In genomic region chr12:123429101-123429500, GRCh38 we compare ENCODE assay signal across 8 cellular contexts. TPM values are rescaled to one million over a fixed set of nuclear protein-coding genes. Genes with fewer than 3 reads are reported as not detected.
DNase-seq lines count a peak whose midpoint lies in the region; ATAC-seq and TF ChIP-seq lines count a peak whose summit lies in the region.
"Not testable (repeated sequence)": the region's sequence is repeated elsewhere in the genome, so short reads cannot be mapped to it uniquely, and the experiment has no call there.

No MANE protein-coding gene starts in this region.

- CTCF ChIA-PET in CD4-positive, alpha-beta memory T cell (lab: Charles Lee; ENCODE audit: partially characterized antibody) = interaction anchor here (2.1 kb wide), 1 partner anchor 153 kb away, joined by 6 read pairs; no protein-coding TSS in a partner anchor
- CTCF ChIA-PET in OCI-LY7 (lab: Charles Lee; ENCODE audit: unreplicated experiment); activated naive CD4-positive, alpha-beta T cell treated with anti-CD3 and anti-CD28 coated beads for 36 hours (lab: Charles Lee): not testable (repeated sequence)
- CTCF ChIA-PET in activated CD4-positive, alpha-beta T cell treated with anti-CD3 and anti-CD28 coated beads for 36 hours (lab: Charles Lee) = interaction anchor here (0.6 to 0.9 kb wide), 3 partner anchors 49 to 153 kb away, joined by 3 to 4 read pairs (median 3); no protein-coding TSS in a partner anchor
- CTCF ChIA-PET in activated CD8-positive, alpha-beta T cell treated with anti-CD3 and anti-CD28 coated beads, Interleukin-2, amount 10 ng/mL, durations not matched to agents 7 days and 5 days (lab: Charles Lee) = interaction anchor here (0.9 kb wide), 1 partner anchor 20 kb away, joined by 3 read pairs; no protein-coding TSS in a partner anchor

- not testable (repeated sequence) for ATAC-seq in activated CD4-positive, alpha-beta T cell treated with anti-CD3 and anti-CD28 coated beads for 36 hours; activated CD8-positive, alpha-beta T cell treated with anti-CD3 and anti-CD28 coated beads, Interleukin-2, amount 10 ng/mL, durations not matched to agents 7 days and 5 days; activated naive CD8-positive, alpha-beta T cell treated with anti-CD3 and anti-CD28 coated beads, Interleukin-2, amount 50 U/mL, for 24 hours; memory B cell (ENCODE audit: low read depth)

- peaks cover 47% of the 10 kb centered on the region; the same call in 1 of the 2 replicates for H3K79me2 ChIP-seq in OCI-LY7 (ENCODE audit: insufficient read depth, low read depth, low read length)

- H3K27ac ChIP-seq in CD4-positive, alpha-beta memory T cell (ENCODE audit: low read depth, low read length) = not testable (repeated sequence)
- H3K27ac ChIP-seq in OCI-LY7 (ENCODE audit: low read depth, low read length, poor library complexity, severe bottlenecking) = peak overlapping the region; percentile 91

- DNase-seq in CD4-positive, alpha-beta memory T cell; OCI-LY7 (ENCODE audit: low spot score); activated CD4-positive, alpha-beta T cell treated with anti-CD3 and anti-CD28 coated beads for 36 hours; activated CD8-positive, alpha-beta T cell treated with anti-CD3 and anti-CD28 coated beads, Interleukin-2, amount 10 ng/mL, durations not matched to agents 7 days and 5 days; activated naive CD4-positive, alpha-beta T cell treated with anti-CD3 and anti-CD28 coated beads for 36 hours; activated naive CD8-positive, alpha-beta T cell treated with anti-CD3 and anti-CD28 coated beads, Interleukin-2, amount 50 U/mL, for 24 hours; memory B cell (ENCODE audit: low spot score in 2 of 2): not testable (repeated sequence)

- H2AFZ ChIP-seq in OCI-LY7 (ENCODE audit: low read length) = not testable (repeated sequence)

- peak overlapping the region; percentile 45 to 94 (median 90) for H3K27ac Mint-ChIP-seq in CD4-positive, alpha-beta memory T cell
- H3K27ac Mint-ChIP-seq in activated CD4-positive, alpha-beta T cell treated with anti-CD3 and anti-CD28 coated beads for 36 hours = peak overlapping the region; percentile 84
- H3K27ac Mint-ChIP-seq in activated CD8-positive, alpha-beta T cell treated with anti-CD3 and anti-CD28 coated beads, Interleukin-2, amount 10 ng/mL, durations not matched to agents 7 days and 5 days = peak overlapping the region; percentile 85
- peak overlapping the region; percentile 74 for H3K27ac Mint-ChIP-seq in activated naive CD4-positive, alpha-beta T cell treated with anti-CD3 and anti-CD28 coated beads for 36 hours
- H3K27ac Mint-ChIP-seq in activated naive CD8-positive, alpha-beta T cell treated with anti-CD3 and anti-CD28 coated beads, Interleukin-2, amount 50 U/mL, for 24 hours = peak overlapping the region; percentile 75
- H3K27ac Mint-ChIP-seq in memory B cell = peak overlapping the region; percentile 95
- H3K27ac Mint-ChIP-seq in stimulated activated naive CD8-positive, alpha-beta T cell treated with anti-CD3 and anti-CD28 coated beads, Interleukin-15, Interleukin-2, amounts not matched to agents 100 ng/mL and 50 ng/mL, for 24 hours = peak overlapping the region; percentile 82

- not testable (repeated sequence) for H3K4me2 ChIP-seq in OCI-LY7 (ENCODE audit: low read length)

- not testable (repeated sequence) for H3K9me2 ChIP-seq in OCI-LY7 (ENCODE audit: insufficient read depth, low read length)

- H3K9me3 Mint-ChIP-seq in CD4-positive, alpha-beta memory T cell; activated CD4-positive, alpha-beta T cell treated with anti-CD3 and anti-CD28 coated beads for 36 hours (ENCODE audit: low read depth); activated CD8-positive, alpha-beta T cell treated with anti-CD3 and anti-CD28 coated beads, Interleukin-2, amount 10 ng/mL, durations not matched to agents 7 days and 5 days (ENCODE audit: insufficient read depth); activated naive CD4-positive, alpha-beta T cell treated with anti-CD3 and anti-CD28 coated beads for 36 hours; activated naive CD8-positive, alpha-beta T cell treated with anti-CD3 and anti-CD28 coated beads, Interleukin-2, amount 50 U/mL, for 24 hours; memory B cell; stimulated activated naive CD8-positive, alpha-beta T cell treated with anti-CD3 and anti-CD28 coated beads, Interleukin-15, Interleukin-2, amounts not matched to agents 100 ng/mL and 50 ng/mL, for 24 hours: not testable (repeated sequence)

- not testable (repeated sequence) for BruUV-seq in OCI-LY7 (replicated peaks; lab: Mats Ljungman, UMichigan)

- H3K4me3 ChIP-seq in CD4-positive, alpha-beta memory T cell (ENCODE audit: low read length in 2 of 2); OCI-LY7 (ENCODE audit: low read depth, low read length, poor library complexity, severe bottlenecking): not testable (repeated sequence)

- H3K27me3 Mint-ChIP-seq in CD4-positive, alpha-beta memory T cell; activated CD4-positive, alpha-beta T cell treated with anti-CD3 and anti-CD28 coated beads for 36 hours; activated CD8-positive, alpha-beta T cell treated with anti-CD3 and anti-CD28 coated beads, Interleukin-2, amount 10 ng/mL, durations not matched to agents 7 days and 5 days (ENCODE audit: low read depth); activated naive CD4-positive, alpha-beta T cell treated with anti-CD3 and anti-CD28 coated beads for 36 hours (ENCODE audit: low read depth); activated naive CD8-positive, alpha-beta T cell treated with anti-CD3 and anti-CD28 coated beads, Interleukin-2, amount 50 U/mL, for 24 hours; memory B cell; stimulated activated naive CD8-positive, alpha-beta T cell treated with anti-CD3 and anti-CD28 coated beads, Interleukin-15, Interleukin-2, amounts not matched to agents 100 ng/mL and 50 ng/mL, for 24 hours: not testable (repeated sequence)

- not testable (repeated sequence) for H3K9me3 ChIP-seq in CD4-positive, alpha-beta memory T cell (ENCODE audit: control insufficient read depth in 1 of 2, low read length in 2 of 2); OCI-LY7 (ENCODE audit: low read length)

- intact Hi-C loops in CD4-positive, alpha-beta memory T cell (cut with micrococcal nuclease) = loop anchor here (5.0 kb wide), 1 partner anchor 38 kb away; no protein-coding TSS in a partner anchor
- intact Hi-C loops in OCI-LY7 (cut with micrococcal nuclease; ENCODE audit: unreplicated experiment); activated naive CD4-positive, alpha-beta T cell treated with anti-CD3 and anti-CD28 coated beads for 36 hours (cut with micrococcal nuclease): not testable (repeated sequence)
- intact Hi-C loops in activated CD4-positive, alpha-beta T cell treated with anti-CD3 and anti-CD28 coated beads for 36 hours (cut with DNase I, micrococcal nuclease) = loop anchor here in 1 of 2 experiments (2.0 to 5.0 kb wide), 2 partner anchors 66 to 153 kb away; partner anchors contain the start of gene TMED2

- not testable (repeated sequence) for H3K27me3 ChIP-seq in CD4-positive, alpha-beta memory T cell (ENCODE audit: insufficient read depth, low read length)

- H3K4me1 Mint-ChIP-seq in CD4-positive, alpha-beta memory T cell = peaks cover 32 to 62% (median 45%) of the 10 kb centered on the region in 4 donors
- H3K4me1 Mint-ChIP-seq in activated CD4-positive, alpha-beta T cell treated with anti-CD3 and anti-CD28 coated beads for 36 hours = peaks cover 51% of the 10 kb centered on the region
- peaks cover 41% of the 10 kb centered on the region for H3K4me1 Mint-ChIP-seq in activated CD8-positive, alpha-beta T cell treated with anti-CD3 and anti-CD28 coated beads, Interleukin-2, amount 10 ng/mL, durations not matched to agents 7 days and 5 days (ENCODE audit: low read depth)
- H3K4me1 Mint-ChIP-seq in activated naive CD4-positive, alpha-beta T cell treated with anti-CD3 and anti-CD28 coated beads for 36 hours (ENCODE audit: low read depth) = peaks cover 45% of the 10 kb centered on the region
- H3K4me1 Mint-ChIP-seq in activated naive CD8-positive, alpha-beta T cell treated with anti-CD3 and anti-CD28 coated beads, Interleukin-2, amount 50 U/mL, for 24 hours = peaks cover 56% of the 10 kb centered on the region
- H3K4me1 Mint-ChIP-seq in memory B cell = peaks cover 32% of the 10 kb centered on the region
- H3K4me1 Mint-ChIP-seq in stimulated activated naive CD8-positive, alpha-beta T cell treated with anti-CD3 and anti-CD28 coated beads, Interleukin-15, Interleukin-2, amounts not matched to agents 100 ng/mL and 50 ng/mL, for 24 hours (ENCODE audit: low read depth) = peaks cover 49% of the 10 kb centered on the region

- peaks cover 24 to 32% of the 10 kb centered on the region in 2 donors for H3K36me3 Mint-ChIP-seq in CD4-positive, alpha-beta memory T cell
- peaks cover 57% of the 10 kb centered on the region for H3K36me3 Mint-ChIP-seq in activated CD4-positive, alpha-beta T cell treated with anti-CD3 and anti-CD28 coated beads for 36 hours (ENCODE audit: low read depth)
- peaks cover 36% of the 10 kb centered on the region for H3K36me3 Mint-ChIP-seq in activated CD8-positive, alpha-beta T cell treated with anti-CD3 and anti-CD28 coated beads, Interleukin-2, amount 10 ng/mL, durations not matched to agents 7 days and 5 days (ENCODE audit: low read depth)
- H3K36me3 Mint-ChIP-seq in activated naive CD4-positive, alpha-beta T cell treated with anti-CD3 and anti-CD28 coated beads for 36 hours (ENCODE audit: low read depth) = peaks cover 46% of the 10 kb centered on the region
- H3K36me3 Mint-ChIP-seq in activated naive CD8-positive, alpha-beta T cell treated with anti-CD3 and anti-CD28 coated beads, Interleukin-2, amount 50 U/mL, for 24 hours (ENCODE audit: low read depth) = peaks cover 58% of the 10 kb centered on the region
- H3K36me3 Mint-ChIP-seq in memory B cell = peaks cover 22% of the 10 kb centered on the region
- peaks cover 53% of the 10 kb centered on the region for H3K36me3 Mint-ChIP-seq in stimulated activated naive CD8-positive, alpha-beta T cell treated with anti-CD3 and anti-CD28 coated beads, Interleukin-15, Interleukin-2, amounts not matched to agents 100 ng/mL and 50 ng/mL, for 24 hours (ENCODE audit: low read depth)

- H3K4me1 ChIP-seq in CD4-positive, alpha-beta memory T cell (ENCODE audit: insufficient read depth, low read length) = peaks cover 55% of the 10 kb centered on the region
- peaks cover 62% of the 10 kb centered on the region for H3K4me1 ChIP-seq in OCI-LY7 (ENCODE audit: insufficient read depth, low read length, poor library complexity, severe bottlenecking)

- TF ChIP-seq CTCF in OCI-LY7 (conservative IDR thresholded peaks at IDR 0.05; ENCODE audit: low read length) = not testable (repeated sequence)

- not testable (repeated sequence) for H3K36me3 ChIP-seq in CD4-positive, alpha-beta memory T cell (ENCODE audit: insufficient read depth, low read length)
- peaks cover 32% of the 10 kb centered on the region for H3K36me3 ChIP-seq in OCI-LY7 (ENCODE audit: insufficient read depth, low read length)

- POLR2A ChIA-PET in CD4-positive, alpha-beta memory T cell (lab: Charles Lee; ENCODE audit: partially characterized antibody) = interaction anchor here (2.9 to 3.9 kb wide), 3 partner anchors 19 to 31 kb away, joined by 15 to 24 read pairs (median 22); partner anchors contain the start of gene SNRNP35
- POLR2A ChIA-PET in OCI-LY7 (lab: Charles Lee) = interaction anchor here (0.8 to 2.4 kb wide), 3 partner anchors 17 to 197 kb away, joined by 3 to 11 read pairs (median 3); no protein-coding TSS in a partner anchor
- POLR2A ChIA-PET in activated CD4-positive, alpha-beta T cell treated with anti-CD3 and anti-CD28 coated beads for 36 hours (lab: Charles Lee) = interaction anchor here (2.4 kb wide), 1 partner anchor 45 kb away, joined by 7 read pairs; the partner anchor contains the start of gene KMT5A
- POLR2A ChIA-PET in activated CD8-positive, alpha-beta T cell treated with anti-CD3 and anti-CD28 coated beads, Interleukin-2, amount 10 ng/mL, durations not matched to agents 7 days and 5 days (lab: Charles Lee) = interaction anchor here (0.8 kb wide), 1 partner anchor 42 kb away, joined by 3 read pairs; no protein-coding TSS in a partner anchor

- H3K4me3 Mint-ChIP-seq in CD4-positive, alpha-beta memory T cell = peak overlapping the region in 6 of 8 donors; percentile 25 to 66 (median 42)
- not testable (repeated sequence) for H3K4me3 Mint-ChIP-seq in activated CD4-positive, alpha-beta T cell treated with anti-CD3 and anti-CD28 coated beads for 36 hours; activated CD8-positive, alpha-beta T cell treated with anti-CD3 and anti-CD28 coated beads, Interleukin-2, amount 10 ng/mL, durations not matched to agents 7 days and 5 days; activated naive CD4-positive, alpha-beta T cell treated with anti-CD3 and anti-CD28 coated beads for 36 hours; activated naive CD8-positive, alpha-beta T cell treated with anti-CD3 and anti-CD28 coated beads, Interleukin-2, amount 50 U/mL, for 24 hours; memory B cell; stimulated activated naive CD8-positive, alpha-beta T cell treated with anti-CD3 and anti-CD28 coated beads, Interleukin-15, Interleukin-2, amounts not matched to agents 100 ng/mL and 50 ng/mL, for 24 hours

- H4K20me1 ChIP-seq in OCI-LY7 (ENCODE audit: insufficient read depth, low read length) = not testable (repeated sequence)

RNA-seq across cellular contexts. Expression of gene RILPL2, which starts 7.4 kb away (rescaled TPM):
- total RNA-seq in CD4-positive, alpha-beta memory T cell = 10 to 100 TPM; 11.6 to 11.9 TPM
- 10 to 100 TPM; 13.3 to 13.7 TPM for polyA plus RNA-seq in CD4-positive, alpha-beta memory T cell
- 3.4 and 4.0 TPM in 2 replicates for total RNA-seq in OCI-LY7 (2014; rRNA removed; shearing (Covaris generic))
- 5.5 and 6.8 TPM in 2 replicates for total RNA-seq in OCI-LY7 (2022)
- total RNA-seq in activated CD4-positive, alpha-beta T cell treated with anti-CD3 and anti-CD28 coated beads for 36 hours = 10 to 100 TPM; 10.4 to 12.1 TPM
- 1 to 10 TPM; 4.7 to 5.1 TPM for total RNA-seq in activated CD8-positive, alpha-beta T cell treated with anti-CD3 and anti-CD28 coated beads, Interleukin-2, amount 10 ng/mL, durations not matched to agents 7 days and 5 days
- total RNA-seq in activated naive CD4-positive, alpha-beta T cell treated with anti-CD3 and anti-CD28 coated beads for 36 hours = 1 to 10 TPM; 8.1 to 9.1 TPM

RNA-seq across cellular contexts. Expression of gene SNRNP35, which starts 28.8 kb away (rescaled TPM):
- total RNA-seq in CD4-positive, alpha-beta memory T cell = 10 to 100 TPM; 44.0 to 49.5 TPM
- 10 to 100 TPM; 39.0 to 40.4 TPM for polyA plus RNA-seq in CD4-positive, alpha-beta memory T cell
- total RNA-seq in OCI-LY7 (2014; rRNA removed; shearing (Covaris generic)) = 31.3 and 43.7 TPM in 2 replicates
- total RNA-seq in OCI-LY7 (2022) = 29.3 and 32.9 TPM in 2 replicates
- 10 to 100 TPM; 24.1 to 24.8 TPM for total RNA-seq in activated CD4-positive, alpha-beta T cell treated with anti-CD3 and anti-CD28 coated beads for 36 hours
- 10 to 100 TPM; 22.9 to 24.1 TPM for total RNA-seq in activated CD8-positive, alpha-beta T cell treated with anti-CD3 and anti-CD28 coated beads, Interleukin-2, amount 10 ng/mL, durations not matched to agents 7 days and 5 days
- 10 to 100 TPM; 21.5 to 21.8 TPM for total RNA-seq in activated naive CD4-positive, alpha-beta T cell treated with anti-CD3 and anti-CD28 coated beads for 36 hours

RNA-seq across cellular contexts. Expression of gene KMT5A, which starts 45.2 kb away (rescaled TPM):
- 10 to 100 TPM; 31.5 to 35.9 TPM for total RNA-seq in CD4-positive, alpha-beta memory T cell
- 1 to 10 TPM; 1.0 to 4.3 TPM for polyA plus RNA-seq in CD4-positive, alpha-beta memory T cell
- 87.8 and 101 TPM in 2 replicates for total RNA-seq in OCI-LY7 (2014; rRNA removed; shearing (Covaris generic))
- total RNA-seq in OCI-LY7 (2022) = 149 and 153 TPM in 2 replicates
- total RNA-seq in activated CD4-positive, alpha-beta T cell treated with anti-CD3 and anti-CD28 coated beads for 36 hours = 10 to 100 TPM; 47.0 to 78.4 TPM
- total RNA-seq in activated CD8-positive, alpha-beta T cell treated with anti-CD3 and anti-CD28 coated beads, Interleukin-2, amount 10 ng/mL, durations not matched to agents 7 days and 5 days = 10 to 100 TPM; 78.5 to 85.1 TPM
- 10 to 100 TPM; 54.0 to 55.1 TPM for total RNA-seq in activated naive CD4-positive, alpha-beta T cell treated with anti-CD3 and anti-CD28 coated beads for 36 hours
